Comparison of ENCODE assay signal across 18 cellular contexts in the genomic region with DNA sequence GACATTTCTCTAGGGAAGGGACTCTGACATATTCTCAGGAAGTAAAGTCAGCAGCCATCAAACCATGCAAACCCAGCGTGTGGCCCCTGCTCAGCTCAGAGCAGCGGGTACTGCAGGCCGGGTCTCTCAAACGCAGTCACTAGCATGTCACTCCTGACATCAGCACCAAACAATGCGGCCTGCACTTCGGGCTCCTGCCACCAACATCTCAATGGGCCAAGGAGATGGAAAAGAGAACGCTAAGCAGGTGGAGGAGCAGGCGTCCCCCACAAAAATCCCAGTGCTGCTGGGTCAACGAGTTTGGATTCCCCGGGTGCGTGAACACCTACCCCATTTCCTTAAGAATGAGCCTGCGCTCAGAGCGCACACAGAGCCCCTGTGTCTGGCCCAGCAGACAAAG.
"Had no signal": no experiment of that assay in that cellular context is flagged by ENCODE, and none has a peak within 500 bp of the region (broad histone marks: within the 10 kb centered on the region; RNA-seq: fewer than 3 reads in every experiment).

No MANE protein-coding gene starts in this region.

- DNase-seq: kidney glomerular epithelial cell, left lung had no signal

- H3K4me3 Mint-ChIP-seq: activated T-cell treated with anti-CD3 and anti-CD28 coated beads, Interleukin-2, amount 50 U/mL, for 24 hours; activated T-helper 17 cell treated with anti-CD3 and anti-CD28 coated beads, Interleukin-2, amount 50 U/mL, for 72 hours; brain; endodermal cell; memory B cell; naive B cell; T-helper 2 cell treated with Interferon-gamma antibody and Interleukin-4, amounts not matched to agents 5 μg/mL and 100 μg/mL, for 36 hours; type B pancreatic cell; WTC11 had no signal

- H3K9me3 Mint-ChIP-seq: activated naive CD4-positive, alpha-beta T cell treated with anti-CD3 and anti-CD28 coated beads, Interleukin-2, amount 50 U/mL, for 72 hours; activated T-cell treated with anti-CD3 and anti-CD28 coated beads, Interleukin-2, amount 50 U/mL, for 24 hours; activated T-helper 17 cell treated with anti-CD3 and anti-CD28 coated beads, Interleukin-2, amount 50 U/mL, for 72 hours; endodermal cell; type B pancreatic cell; WTC11 had no signal

- H3K27ac ChIP-seq: epithelial cell of prostate, left lung, spleen, testis, vagina had no signal

- H3K27me3 Mint-ChIP-seq: activated T-cell treated with anti-CD3 and anti-CD28 coated beads, Interleukin-2, amount 50 U/mL, for 24 hours; activated T-helper 17 cell treated with anti-CD3 and anti-CD28 coated beads, Interleukin-2, amount 50 U/mL, for 72 hours; memory B cell; naive B cell; type B pancreatic cell had no signal

- H3K27me3 ChIP-seq: dorsolateral prefrontal cortex, left lung, spleen, testis, vagina had no signal

- H3K9me3 ChIP-seq: left lung, mucosa of descending colon, testis, vagina had no signal

- H3K4me3 ChIP-seq: dorsolateral prefrontal cortex, left lung, mucosa of descending colon, spleen, testis, vagina had no signal

- H3K27ac Mint-ChIP-seq: endodermal cell, memory B cell had no signal
